12 cellular contexts compared by ENCODE assay signal in the genomic region with DNA sequence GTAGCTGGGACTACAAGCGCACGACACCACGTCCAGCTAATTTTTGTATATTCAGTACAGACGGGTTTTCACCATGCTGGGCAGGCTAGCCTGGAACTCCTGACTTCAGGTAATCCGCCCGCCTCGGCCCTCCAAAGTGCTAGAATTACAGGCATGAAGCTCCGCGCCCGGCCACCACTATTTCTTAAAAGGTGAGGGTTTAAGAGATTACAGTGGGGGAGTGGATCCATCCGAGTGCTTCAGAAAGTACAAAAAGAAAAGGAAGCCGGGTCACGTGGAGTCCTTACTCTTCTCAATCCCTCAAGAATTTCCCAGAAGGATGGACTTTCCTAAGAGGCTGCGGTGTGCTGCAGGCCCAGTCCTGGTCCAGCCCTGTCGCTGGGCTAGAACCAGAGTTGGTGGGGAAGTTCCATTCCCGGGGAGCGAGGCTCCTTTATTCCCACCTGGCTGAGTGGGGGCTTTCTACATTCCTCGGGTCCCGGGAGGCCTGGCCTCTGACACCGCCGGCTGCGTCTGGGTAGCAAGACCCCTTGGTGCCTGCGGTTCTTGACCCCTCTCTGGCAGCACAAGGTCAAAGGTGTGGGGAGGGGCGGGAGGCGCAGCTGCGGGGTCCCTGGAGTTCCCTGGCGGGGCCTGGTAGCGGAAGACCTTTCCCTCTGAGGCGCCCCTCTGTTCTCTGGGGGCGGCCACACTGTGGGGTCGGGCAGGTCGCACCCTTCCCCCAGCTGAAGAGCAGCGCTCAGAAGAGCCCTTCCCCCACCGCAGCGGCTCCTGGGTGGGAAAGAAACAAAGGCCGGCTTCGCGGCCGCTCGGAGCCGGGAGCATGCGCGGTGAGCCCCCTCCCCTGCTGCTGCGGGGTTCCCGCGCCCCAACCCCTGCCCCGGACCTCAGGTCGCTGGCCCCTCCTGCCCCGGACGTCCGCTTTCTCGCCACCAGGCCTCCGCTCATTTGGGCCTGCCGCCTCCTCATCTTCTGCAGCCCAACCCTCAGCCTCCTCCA.
A peak's percentile ranks its signal among the peaks of the same experiment; 100 is the strongest.
DNase-seq lines count a peak whose midpoint lies in the region; ATAC-seq, FAIRE-seq and TF ChIP-seq lines count a peak whose summit lies in the region.
"Had no signal": no experiment of that assay in that cellular context is flagged by ENCODE, and none has a peak within 500 bp of the region (broad histone marks: within the 10 kb centered on the region; RNA-seq: fewer than 3 reads in every experiment).

No MANE protein-coding gene starts in this region.

- ATAC-seq in K562 (no peak), HG03571 (IDR thresholded peaks at IDR 0.05; ENCODE audit: unreplicated experiment) (no peak), GM18502 (IDR thresholded peaks at IDR 0.05; ENCODE audit: poor library complexity, unreplicated experiment) (no peak)
- ATAC-seq: foreskin keratinocyte had no signal

- H3K27ac ChIP-seq in K562 (ENCODE audit: extremely low read depth, low read depth, low read length): no peak overlapping the region
- H3K27ac ChIP-seq in iPS-18a (ENCODE audit: low read length): no peak overlapping the region
- H3K27ac ChIP-seq: foreskin keratinocyte, skin epidermis had no signal

- intact Hi-C loops in K562 (cut with micrococcal nuclease): no loop called here

- H4K20me1 ChIP-seq in K562 (replicated peaks; ENCODE audit: control insufficient read depth, insufficient read depth, low read length): no peaks in the 10 kb centered on the region

- H3K9me1 ChIP-seq in K562 (ENCODE audit: control insufficient read depth, insufficient read depth, low read length): no peaks in the 10 kb centered on the region

- no peak for TF ChIP-seq RAD21 in K562 (CRISPR knock-in tag; conservative IDR thresholded peaks at IDR 0.05 in 1 of 2, IDR thresholded peaks at IDR 0.05 in 1 of 2)

- H3K4me3 ChIP-seq in K562 (no peak overlapping the region), iPS-18a (ENCODE audit: low read length) (peak overlapping the region; percentile 15)
- H3K4me3 ChIP-seq: skin epidermis had no signal

- H3K27me3 ChIP-seq in K562 (ENCODE audit: control insufficient read depth in 2 of 2, insufficient read depth in 2 of 2, low read length in 2 of 2) (peaks cover 2 to 24% of the 10 kb centered on the region in 2 experiments; a peak in 3 of 5 replicates), iPS-18a (ENCODE audit: control insufficient read depth, insufficient read depth, low read length) (no peaks in the 10 kb centered on the region)

- in situ Hi-C loops in K562 (cut with MboI): no loop called here

- CTCF ChIA-PET in K562 (lab: Yijun Ruan, JAX; ENCODE audit: low intra/inter-chr PET ratio): no interaction called here

- no TSS peak for BruUV-seq in K562 (replicated peaks; lab: Mats Ljungman, UMichigan)

- TF ChIP-seq POLR2A in K562 (conservative IDR thresholded peaks at IDR 0.05): no peak

- no peaks in the 10 kb centered on the region for H3K36me3 ChIP-seq in K562 (ENCODE audit: control insufficient read depth, insufficient read depth, low read length)
- no peaks in the 10 kb centered on the region for H3K36me3 ChIP-seq in iPS-18a (ENCODE audit: control insufficient read depth, low read depth, low read length)

- no peak for TF ChIP-seq CTCF in K562 (IDR thresholded peaks at IDR 0.05 in 2 of 3, conservative IDR thresholded peaks at IDR 0.05 in 1 of 3; ENCODE audit: insufficient read depth in 2 of 3, low read depth in 1 of 3, low read length in 3 of 3)
- TF ChIP-seq CTCF in GM20000 (IDR thresholded peaks at IDR 0.05; ENCODE audit: extremely low read depth, missing control alignments): no peak

- no peaks in the 10 kb centered on the region for H3K79me2 ChIP-seq in K562 (ENCODE audit: control insufficient read depth, insufficient read depth, low read length)

- FAIRE-seq in K562 (lab: Jason Lieb, UNC): no peak

- WGBS in K562 (ENCODE audit: insufficient coverage, low coverage, missing lambda C conversion rate): 3% methylated on average over 37 of the region's 54 CpGs

- H3K4me2 ChIP-seq in K562 (ENCODE audit: insufficient read depth, low read length): no peak overlapping the region

- H3K9ac ChIP-seq in K562 (ENCODE audit: insufficient read depth in 1 of 2, low read depth in 2 of 2, low read length in 2 of 2): no peak overlapping the region; a peak in 1 of 4 replicates
- H3K9ac ChIP-seq in iPS-18a (ENCODE audit: low read length): peak overlapping the region; percentile 58

- POLR2A ChIA-PET in K562 (lab: Yijun Ruan, JAX): no interaction called here

- no peak overlapping the region for H2AFZ ChIP-seq in K562 (ENCODE audit: low read depth, low read length)

- DNase-seq in ELF-1 (ENCODE audit: low read depth, low spot score) (peak; percentile 47), K562 (ENCODE audit: extremely low read depth in 1 of 4, low spot score in 3 of 4) (no peak), retina (peak; percentile 83), GM20000 (ENCODE audit: low spot score) (no peak), HK-2 (ENCODE audit: unreplicated experiment) (no peak)
- DNase-seq: activated effector memory CD4-positive, alpha-beta T cell treated with Interleukin-2 at 50 U/mL for 16 hours; foreskin keratinocyte; NCI-H524 treated with DMSO at 0.1 percent for 48 hours had no signal

- H3K4me1 ChIP-seq in K562 (replicated peaks in 1 of 2; ENCODE audit: control insufficient read depth in 2 of 2, insufficient read depth in 2 of 2, low read length in 2 of 2) (peaks cover 0 to 7% of the 10 kb centered on the region in 2 experiments; a peak in 2 of 5 replicates), iPS-18a (ENCODE audit: control insufficient read depth, low read depth, low read length) (no peaks in the 10 kb centered on the region)
- H3K4me1 ChIP-seq: foreskin keratinocyte had no signal

- H3K9me3 ChIP-seq in K562 (replicated peaks; ENCODE audit: control insufficient read depth, insufficient read depth, low read depth, low read length) (no peaks in the 10 kb centered on the region), iPS-18a (ENCODE audit: control insufficient read depth, low read depth, low read length) (no peaks in the 10 kb centered on the region)

- no peak for TF ChIP-seq EP300 in K562 (IDR thresholded peaks at IDR 0.05; ENCODE audit: low read length)

TF ChIP-seq in K562, 482 proteins besides CTCF, POLR2A, EP300 and RAD21 (continues in another document):
- TF ChIP-seq GABPA (tag; conservative IDR thresholded peaks at IDR 0.05; ENCODE audit: low read depth) (no peak), NRF1 (conservative IDR thresholded peaks at IDR 0.05 in 1 of 2, IDR thresholded peaks at IDR 0.05 in 1 of 2) (peak; percentile 47 to 51; a peak in 2 of 4 replicates), SIX5 (IDR thresholded peaks at IDR 0.05; ENCODE audit: borderline replicate concordance in 1 of 2, insufficient read depth in 1 of 2, low read depth in 1 of 2, low read length in 2 of 2) (no peak), NR3C1 (CRISPR knock-in tag; IDR thresholded peaks at IDR 0.05) (no peak), XRCC4 (IDR thresholded peaks at IDR 0.05; ENCODE audit: extremely low read depth, insufficient read depth, insufficient read length) (no peak)
- TF ChIP-seq, protein P1, sequence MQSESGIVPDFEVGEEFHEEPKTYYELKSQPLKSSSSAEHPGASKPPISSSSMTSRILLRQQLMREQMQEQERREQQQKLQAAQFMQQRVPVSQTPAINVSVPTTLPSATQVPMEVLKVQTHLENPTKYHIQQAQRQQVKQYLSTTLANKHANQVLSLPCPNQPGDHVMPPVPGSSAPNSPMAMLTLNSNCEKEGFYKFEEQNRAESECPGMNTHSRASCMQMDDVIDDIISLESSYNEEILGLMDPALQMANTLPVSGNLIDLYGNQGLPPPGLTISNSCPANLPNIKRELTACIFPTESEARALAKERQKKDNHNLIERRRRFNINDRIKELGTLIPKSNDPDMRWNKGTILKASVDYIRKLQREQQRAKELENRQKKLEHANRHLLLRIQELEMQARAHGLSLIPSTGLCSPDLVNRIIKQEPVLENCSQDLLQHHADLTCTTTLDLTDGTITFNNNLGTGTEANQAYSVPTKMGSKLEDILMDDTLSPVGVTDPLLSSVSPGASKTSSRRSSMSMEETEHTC (IDR thresholded peaks at IDR 0.05): no peak
- TF ChIP-seq, protein P2, sequence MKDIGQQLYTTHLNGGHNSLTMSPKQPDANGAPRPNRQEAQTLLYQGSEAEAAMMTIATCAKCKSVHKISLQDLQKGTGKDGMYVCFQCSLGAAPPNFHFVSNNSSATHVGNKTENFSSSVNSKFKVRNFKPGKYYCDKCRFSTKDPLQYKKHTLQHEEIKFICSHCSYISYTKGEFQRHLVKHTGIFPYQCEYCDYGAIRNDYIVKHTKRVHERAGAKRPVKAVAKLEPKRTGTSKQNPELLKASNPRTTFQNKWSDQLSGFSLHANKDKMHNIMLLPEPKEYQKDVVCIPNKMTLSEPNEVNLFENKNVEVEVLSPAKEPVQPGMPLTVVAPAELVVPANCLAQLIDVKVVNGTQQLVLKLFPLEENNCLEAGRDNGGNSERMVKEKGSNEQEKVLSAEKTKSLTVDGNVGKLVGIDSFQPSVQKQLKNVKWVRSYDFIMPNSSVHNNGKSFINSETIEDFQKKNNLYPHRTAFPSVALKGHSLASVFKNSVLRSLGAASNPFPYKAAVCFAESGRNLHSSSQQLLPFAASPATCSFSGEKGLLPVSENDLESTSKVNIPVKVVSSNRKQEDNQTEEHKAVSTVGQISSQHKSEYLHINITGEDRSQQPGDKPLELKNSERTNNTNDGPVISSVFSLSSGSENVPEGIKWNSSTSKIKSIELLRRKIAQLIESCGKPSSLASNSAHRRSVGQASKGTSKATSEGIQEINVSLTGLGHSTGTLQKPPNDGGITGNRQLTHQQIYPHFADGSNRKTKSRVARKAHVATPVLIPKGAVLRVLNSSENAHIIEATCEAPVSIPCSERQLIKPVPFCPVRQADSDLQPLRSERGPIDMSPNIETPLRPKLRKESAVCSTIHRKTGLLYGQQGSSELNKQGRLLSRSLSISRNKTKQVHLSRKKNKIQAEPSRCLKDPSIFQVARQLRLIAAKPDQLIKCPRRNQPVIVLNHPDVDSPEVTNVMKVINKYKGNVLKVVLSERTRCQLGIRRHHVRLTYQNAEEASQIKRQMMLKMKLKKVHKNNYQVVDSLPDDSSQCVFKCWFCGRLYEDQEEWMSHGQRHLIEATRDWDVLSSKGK (CRISPR knock-in tag; IDR thresholded peaks at IDR 0.05): no peak

Comparison
In these comparisons a context has a peak if more than half of its experiments do, and no peak if none do; other contexts are left out.
1. DNase-seq: peak in ELF-1 (single experiment) and retina (single experiment); none in K562 (0 of 4), GM20000 (single experiment) and HK-2 (single experiment).